31 cellular contexts compared by ENCODE assay signal in the genomic region with DNA sequence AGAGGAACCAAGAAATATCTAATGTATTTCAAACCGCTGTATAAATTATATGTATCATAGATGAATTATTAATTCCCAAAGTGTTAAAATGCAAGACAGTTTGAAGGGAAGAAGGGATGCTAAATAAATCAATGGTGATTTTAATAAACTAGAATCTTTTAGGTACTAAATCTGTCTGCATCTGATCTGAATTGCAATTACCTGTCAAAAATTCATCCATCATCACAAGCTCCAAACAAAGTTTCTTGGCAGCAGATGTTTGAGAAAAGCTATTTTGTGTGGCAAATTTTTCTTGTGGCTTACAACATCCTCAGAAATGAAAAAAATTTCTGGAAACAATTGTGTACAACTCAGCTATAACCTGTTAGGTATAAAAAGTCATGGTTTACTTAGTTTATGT.
A peak's percentile ranks its signal among the peaks of the same experiment; 100 is the strongest.
DNase-seq lines count a peak whose midpoint lies in the region; TF ChIP-seq lines count a peak whose summit lies in the region.
"Had no signal": no experiment of that assay in that cellular context is flagged by ENCODE, and none has a peak within 500 bp of the region (broad histone marks: within the 10 kb centered on the region; RNA-seq: fewer than 3 reads in every experiment).

No MANE protein-coding gene starts in this region.

- TF ChIP-seq EP300 in neural cell (conservative IDR thresholded peaks at IDR 0.05; ENCODE audit: poor library complexity, severe bottlenecking) = peak; percentile 90

- H2AFZ ChIP-seq in neural cell (ENCODE audit: low read depth, low read length) = no peak overlapping the region

- H3F3A ChIP-seq in neural cell (ENCODE audit: insufficient read depth, low read length, poor library complexity, severe bottlenecking) = no peaks in the 10 kb centered on the region

- no peaks in the 10 kb centered on the region for H3K9me3 ChIP-seq in neural cell (ENCODE audit: low read length)
- H3K9me3 ChIP-seq: A549; BE2C; BLaER1; BLaER1 treated with 17β-estradiol and CSF1 and Interleukin-3, amounts not matched to agents 10 nM and 100 nM; Caco-2 had no signal

- peak overlapping the region; percentile 22 for H3K27ac ChIP-seq in neural cell (ENCODE audit: low read length)
- H3K27ac ChIP-seq: 22Rv1; A549; BLaER1; BLaER1 treated with 17β-estradiol and CSF1 and Interleukin-3, amounts not matched to agents 10 nM and 100 nM; C4-2B had no signal

- H3K4me3 ChIP-seq in neural cell (ENCODE audit: low read length) = no peak overlapping the region
- H3K4me3 ChIP-seq: A549; BLaER1; BLaER1 treated with 17β-estradiol and CSF1 and Interleukin-3, amounts not matched to agents 10 nM and 100 nM had no signal

- no peak overlapping the region for H3K9ac ChIP-seq in neural cell (ENCODE audit: low read length)
- H3K9ac ChIP-seq: BLaER1; BLaER1 treated with 17β-estradiol and CSF1 and Interleukin-3, amounts not matched to agents 10 nM and 100 nM had no signal

- no peaks in the 10 kb centered on the region for H3K36me3 ChIP-seq in neural cell (ENCODE audit: insufficient read depth, low read length)
- H3K36me3 ChIP-seq: BE2C; BLaER1; BLaER1 treated with 17β-estradiol and CSF1 and Interleukin-3, amounts not matched to agents 10 nM and 100 nM had no signal

- no peak for TF ChIP-seq CTCF in neural cell (IDR thresholded peaks at IDR 0.05; ENCODE audit: poor library complexity, severe bottlenecking)

- H3K4me2 ChIP-seq in neural cell (ENCODE audit: low read length) = no peak overlapping the region
- H3K4me2 ChIP-seq: A549; BLaER1; BLaER1 treated with 17β-estradiol and CSF1 and Interleukin-3, amounts not matched to agents 10 nM and 100 nM had no signal

- DNase-seq in NCI-H446 treated with DMSO at 0.1 percent for 48 hours (lab: John Stamatoyannopoulos, UW) (peak; percentile 20), NCI-H446 (lab: John Stamatoyannopoulos, UW) (no peak), putamen (ENCODE audit: low spot score) (peak; percentile 26), NCI-H748 (lab: John Stamatoyannopoulos, UW; ENCODE audit: unreplicated experiment) (no peak), NCI-H2196 treated with DMSO at 0.1 percent for 48 hours (lab: John Stamatoyannopoulos, UW; ENCODE audit: unreplicated experiment) (no peak)
- DNase-seq: 8988T; ACHN; AML-193; BE2C; C1 segment of cervical spinal cord; Caco-2; Calu3; CD4-positive, alpha-beta memory T cell; CD4-positive, alpha-beta T cell; CD4-positive, CD25-positive, alpha-beta regulatory T cell; CD8-positive, alpha-beta memory T cell; CD8-positive, alpha-beta T cell; COR-L47; DMS 273 treated with DMSO at 0.1 percent for 48 hours; DMS153; DMS53; DMS79; DMS79 treated with DMSO at 0.1 percent for 48 hours; DND-41; EL had no signal

- no peak for TF ChIP-seq RAD21 in neural cell (conservative IDR thresholded peaks at IDR 0.05)

- H3K9me2 ChIP-seq in neural cell (ENCODE audit: insufficient read depth, low read length) = no peaks in the 10 kb centered on the region

- no peaks in the 10 kb centered on the region for H4K20me1 ChIP-seq in neural cell (ENCODE audit: insufficient read depth)
- H4K20me1 ChIP-seq: BLaER1; BLaER1 treated with 17β-estradiol and CSF1 and Interleukin-3, amounts not matched to agents 10 nM and 100 nM had no signal

- no peaks in the 10 kb centered on the region for H3K27me3 ChIP-seq in neural cell (ENCODE audit: insufficient read depth, low read depth, low read length)
- H3K27me3 ChIP-seq: BE2C; BLaER1; BLaER1 treated with 17β-estradiol and CSF1 and Interleukin-3, amounts not matched to agents 10 nM and 100 nM had no signal

- no peaks in the 10 kb centered on the region for H3K79me2 ChIP-seq in neural cell (replicated peaks; ENCODE audit: insufficient read depth, low read length)

TF ChIP-seq in neural cell, 6 proteins besides CTCF, POLR2A, EP300 and RAD21:
- TF ChIP-seq SMC3 (conservative IDR thresholded peaks at IDR 0.05; ENCODE audit: poor library complexity) (no peak), POLR2AphosphoS5 (IDR thresholded peaks at IDR 0.05) (peak; percentile 44)
- TF ChIP-seq, protein P1, sequence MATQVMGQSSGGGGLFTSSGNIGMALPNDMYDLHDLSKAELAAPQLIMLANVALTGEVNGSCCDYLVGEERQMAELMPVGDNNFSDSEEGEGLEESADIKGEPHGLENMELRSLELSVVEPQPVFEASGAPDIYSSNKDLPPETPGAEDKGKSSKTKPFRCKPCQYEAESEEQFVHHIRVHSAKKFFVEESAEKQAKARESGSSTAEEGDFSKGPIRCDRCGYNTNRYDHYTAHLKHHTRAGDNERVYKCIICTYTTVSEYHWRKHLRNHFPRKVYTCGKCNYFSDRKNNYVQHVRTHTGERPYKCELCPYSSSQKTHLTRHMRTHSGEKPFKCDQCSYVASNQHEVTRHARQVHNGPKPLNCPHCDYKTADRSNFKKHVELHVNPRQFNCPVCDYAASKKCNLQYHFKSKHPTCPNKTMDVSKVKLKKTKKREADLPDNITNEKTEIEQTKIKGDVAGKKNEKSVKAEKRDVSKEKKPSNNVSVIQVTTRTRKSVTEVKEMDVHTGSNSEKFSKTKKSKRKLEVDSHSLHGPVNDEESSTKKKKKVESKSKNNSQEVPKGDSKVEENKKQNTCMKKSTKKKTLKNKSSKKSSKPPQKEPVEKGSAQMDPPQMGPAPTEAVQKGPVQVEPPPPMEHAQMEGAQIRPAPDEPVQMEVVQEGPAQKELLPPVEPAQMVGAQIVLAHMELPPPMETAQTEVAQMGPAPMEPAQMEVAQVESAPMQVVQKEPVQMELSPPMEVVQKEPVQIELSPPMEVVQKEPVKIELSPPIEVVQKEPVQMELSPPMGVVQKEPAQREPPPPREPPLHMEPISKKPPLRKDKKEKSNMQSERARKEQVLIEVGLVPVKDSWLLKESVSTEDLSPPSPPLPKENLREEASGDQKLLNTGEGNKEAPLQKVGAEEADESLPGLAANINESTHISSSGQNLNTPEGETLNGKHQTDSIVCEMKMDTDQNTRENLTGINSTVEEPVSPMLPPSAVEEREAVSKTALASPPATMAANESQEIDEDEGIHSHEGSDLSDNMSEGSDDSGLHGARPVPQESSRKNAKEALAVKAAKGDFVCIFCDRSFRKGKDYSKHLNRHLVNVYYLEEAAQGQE (IDR thresholded peaks at IDR 0.05; ENCODE audit: borderline replicate concordance) = no peak

Comparison
In these comparisons a context has a peak if more than half of its experiments do, and no peak if none do; other contexts are left out.
1. DNase-seq: peak in NCI-H446 treated with DMSO at 0.1 percent for 48 hours (single experiment) and putamen (single experiment); none in NCI-H446 (0 of 2), NCI-H748 (single experiment) and NCI-H2196 treated with DMSO at 0.1 percent for 48 hours (single experiment).